In genomic region chr2:11669454-11670291, GRCh38 we compare ENCODE assay signal across 8 cellular contexts. TPM values are rescaled to one million over a fixed set of nuclear protein-coding genes. Genes with fewer than 3 reads are reported as not detected.
DNase-seq lines count a peak whose midpoint lies in the region; ATAC-seq and TF ChIP-seq lines count a peak whose summit lies in the region.

NTSR2 (minus strand) TSS chr2:11670195; CDS start chr2:11670129, 66 bp downstream.

- no peak within 1 kb of the TSS for H3K4me3 Mint-ChIP-seq in activated naive CD4-positive, alpha-beta T cell treated with anti-CD3 and anti-CD28 coated beads, Interleukin-2, amount 10 ng/mL, durations not matched to agents 7 days and 5 days
- H3K4me3 Mint-ChIP-seq in progenitor cell of endocrine pancreas (ENCODE audit: low read depth) = no peak within 1 kb of the TSS

- intact Hi-C loops in left cardiac atrium (cut with DNase I) = loop anchor here in 1 of 2 donors (10.0 kb wide), 1 partner anchor 195 kb away; no protein-coding TSS in a partner anchor

- H3K27me3 Mint-ChIP-seq in activated naive CD4-positive, alpha-beta T cell treated with anti-CD3 and anti-CD28 coated beads, Interleukin-2, amount 10 ng/mL, durations not matched to agents 7 days and 5 days = peaks cover 51% of the 10 kb centered on the region
- H3K27me3 Mint-ChIP-seq in progenitor cell of endocrine pancreas = peaks cover 59% of the 10 kb centered on the region

- ATAC-seq in left cardiac atrium (peak; percentile 95 to 96), HG03521 (IDR thresholded peaks at IDR 0.05; ENCODE audit: unreplicated experiment) (no peak), HG03045 (IDR thresholded peaks at IDR 0.05; ENCODE audit: unreplicated experiment) (no peak), HG03442 (IDR thresholded peaks at IDR 0.05; ENCODE audit: unreplicated experiment) (no peak)

- CTCF ChIA-PET in activated naive CD4-positive, alpha-beta T cell treated with anti-CD3 and anti-CD28 coated beads, Interleukin-2, amount 10 ng/mL, durations not matched to agents 7 days and 5 days (lab: Charles Lee) = no interaction called here

- no peak for TF ChIP-seq CTCF in progenitor cell of endocrine pancreas (IDR thresholded peaks at IDR 0.05; ENCODE audit: unreplicated experiment)

- H3K27ac Mint-ChIP-seq in activated naive CD4-positive, alpha-beta T cell treated with anti-CD3 and anti-CD28 coated beads, Interleukin-2, amount 10 ng/mL, durations not matched to agents 7 days and 5 days = no peak within 1 kb of the TSS
- H3K27ac Mint-ChIP-seq in progenitor cell of endocrine pancreas = no peak within 1 kb of the TSS

- peak; percentile 60 for DNase-seq in HuH-7 (ENCODE audit: low spot score)
- peak; percentile 65 for DNase-seq in activated naive CD4-positive, alpha-beta T cell treated with anti-CD3 and anti-CD28 coated beads, Interleukin-2, amount 10 ng/mL, durations not matched to agents 7 days and 5 days
- DNase-seq in left cardiac atrium = peak; percentile 62
- peak; percentile 73 for DNase-seq in progenitor cell of endocrine pancreas (ENCODE audit: low spot score, unreplicated experiment)
- DNase-seq in COR-L47 (lab: John Stamatoyannopoulos, UW) = no peak

- no peaks in the 10 kb centered on the region for H3K9me3 Mint-ChIP-seq in activated naive CD4-positive, alpha-beta T cell treated with anti-CD3 and anti-CD28 coated beads, Interleukin-2, amount 10 ng/mL, durations not matched to agents 7 days and 5 days
- H3K9me3 Mint-ChIP-seq in progenitor cell of endocrine pancreas (ENCODE audit: low read depth) = no peaks in the 10 kb centered on the region

- H3K36me3 Mint-ChIP-seq in activated naive CD4-positive, alpha-beta T cell treated with anti-CD3 and anti-CD28 coated beads, Interleukin-2, amount 10 ng/mL, durations not matched to agents 7 days and 5 days = no peaks in the 10 kb centered on the region
- H3K36me3 Mint-ChIP-seq in progenitor cell of endocrine pancreas (ENCODE audit: insufficient read depth) = no peaks in the 10 kb centered on the region

- peaks cover 4% of the 10 kb centered on the region for H3K4me1 Mint-ChIP-seq in activated naive CD4-positive, alpha-beta T cell treated with anti-CD3 and anti-CD28 coated beads, Interleukin-2, amount 10 ng/mL, durations not matched to agents 7 days and 5 days
- H3K4me1 Mint-ChIP-seq in progenitor cell of endocrine pancreas (ENCODE audit: low read depth) = no peaks in the 10 kb centered on the region

RNA-seq across cellular contexts. Expression of gene NTSR2, which starts in this region (rescaled TPM):
- under 1 TPM in 1 of 2 donors, not detected in 1; 0.24 TPM for total RNA-seq in left cardiac atrium
- total RNA-seq in progenitor cell of endocrine pancreas = not detected in 2 replicates

Comparison
In these comparisons a context has a peak if more than half of its experiments do, and no peak if none do; other contexts are left out.
1. Peak in DNase-seq and ATAC-seq in left cardiac atrium; RNA of the gene not detected or under 1 TPM.
2. Peak in DNase-seq in progenitor cell of endocrine pancreas; RNA of the gene not detected or under 1 TPM.